In the genomic region with DNA sequence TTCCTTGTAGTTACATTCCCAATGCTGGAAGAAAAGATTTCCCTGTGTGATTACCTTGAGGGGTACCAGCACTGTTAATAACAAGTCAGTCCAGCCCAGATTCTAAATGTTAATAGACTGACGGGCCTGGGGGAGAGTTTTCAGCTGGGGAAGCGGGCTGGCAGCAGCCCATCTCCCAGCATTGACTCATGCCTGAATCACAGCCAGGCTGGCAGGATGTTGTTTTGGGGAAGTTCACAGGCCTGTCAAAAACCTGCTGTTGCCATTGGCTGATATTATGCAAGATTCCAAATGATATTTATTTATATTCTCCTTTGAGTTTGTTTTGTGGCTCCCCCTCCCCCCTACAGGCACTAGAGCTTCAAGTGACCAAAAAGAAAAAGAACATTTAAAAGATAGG, we compare ENCODE assay signal across 9 cellular contexts.
DNase-seq lines count a peak whose midpoint lies in the region; ATAC-seq and TF ChIP-seq lines count a peak whose summit lies in the region.
"Had no signal": no experiment of that assay in that cellular context is flagged by ENCODE, and none has a peak within 500 bp of the region (broad histone marks: within the 10 kb centered on the region; RNA-seq: fewer than 3 reads in every experiment).

No MANE protein-coding gene starts in this region.

- no peak overlapping the region for H3K27ac Mint-ChIP-seq in activated CD8-positive, alpha-beta T cell treated with anti-CD3 and anti-CD28 coated beads for 36 hours

- POLR2A ChIA-PET in activated CD8-positive, alpha-beta T cell treated with anti-CD3 and anti-CD28 coated beads for 36 hours (lab: Charles Lee), result no interaction called here

- intact Hi-C loops in activated CD8-positive, alpha-beta T cell treated with anti-CD3 and anti-CD28 coated beads for 36 hours (cut with micrococcal nuclease), result no loop called here

- H3K27me3 Mint-ChIP-seq in activated CD8-positive, alpha-beta T cell treated with anti-CD3 and anti-CD28 coated beads for 36 hours, result peaks cover 4% of the 10 kb centered on the region

- no peaks in the 10 kb centered on the region for H3K36me3 Mint-ChIP-seq in activated CD8-positive, alpha-beta T cell treated with anti-CD3 and anti-CD28 coated beads for 36 hours (ENCODE audit: low read depth)

- H3K4me1 Mint-ChIP-seq in activated CD8-positive, alpha-beta T cell treated with anti-CD3 and anti-CD28 coated beads for 36 hours (ENCODE audit: low read depth), result no peaks in the 10 kb centered on the region

- TF ChIP-seq CTCF in AG09309 (IDR thresholded peaks at IDR 0.05; ENCODE audit: control insufficient read depth, insufficient read depth, low read depth, low read length, missing control alignments) (no peak), coronary artery (IDR thresholded peaks at IDR 0.05) (no peak)
- no peak for TF ChIP-seq CTCF in activated CD8-positive, alpha-beta T cell treated with anti-CD3 and anti-CD28 coated beads for 36 hours (IDR thresholded peaks at IDR 0.05)

- no peak overlapping the region for H3K4me3 Mint-ChIP-seq in activated CD8-positive, alpha-beta T cell treated with anti-CD3 and anti-CD28 coated beads for 36 hours

- H3K27ac ChIP-seq in coronary artery, result peak overlapping the region in 1 of 2 donors; percentile 50
- H3K27ac ChIP-seq: cardiac muscle cell had no signal

- no peak overlapping the region for H3K4me3 ChIP-seq in AG09309 (ENCODE audit: control insufficient read depth, low read depth, low read length)
- no peak overlapping the region for H3K4me3 ChIP-seq in coronary artery
- H3K4me3 ChIP-seq: cardiac muscle cell had no signal

- CTCF ChIA-PET in activated CD8-positive, alpha-beta T cell treated with anti-CD3 and anti-CD28 coated beads for 36 hours (lab: Charles Lee), result no interaction called here

- H3K9me3 Mint-ChIP-seq in activated CD8-positive, alpha-beta T cell treated with anti-CD3 and anti-CD28 coated beads for 36 hours, result no peaks in the 10 kb centered on the region

- DNase-seq in AG09309 (ENCODE audit: low read depth) (peak; percentile 4), NOMO-1 (lab: John Stamatoyannopoulos, UW; ENCODE audit: unreplicated experiment in 2 of 2) (peak; percentile 27 to 61), coronary artery (ENCODE audit: low spot score) (peak; percentile 85), lung microvascular endothelial cell (ENCODE audit: low read depth in 2 of 2) (peak; percentile 82 to 96), mucosa of gallbladder (ENCODE audit: low spot score) (no peak)
- DNase-seq in activated CD8-positive, alpha-beta T cell treated with anti-CD3 and anti-CD28 coated beads for 36 hours, result no peak

- no peak for ATAC-seq in activated CD8-positive, alpha-beta T cell treated with anti-CD3 and anti-CD28 coated beads for 36 hours
- no peak for ATAC-seq in GM21723 (IDR thresholded peaks at IDR 0.05; ENCODE audit: unreplicated experiment)
- ATAC-seq in GM21367 (IDR thresholded peaks at IDR 0.05; ENCODE audit: unreplicated experiment), result no peak

Comparison
In these comparisons a context has a peak if more than half of its experiments do, and no peak if none do; other contexts are left out.
1. DNase-seq: peak in AG09309 (single experiment), NOMO-1 (2 of 2), coronary artery (single experiment) and lung microvascular endothelial cell (2 of 2); none in activated CD8-positive, alpha-beta T cell treated with anti-CD3 and anti-CD28 coated beads for 36 hours (single experiment) and mucosa of gallbladder (single experiment).